Comparison of ENCODE assay signal across 9 cellular contexts in genomic region chr4:26238782-26239647, GRCh38.
DNase-seq lines count a peak whose midpoint lies in the region; ATAC-seq and TF ChIP-seq lines count a peak whose summit lies in the region.
"Had no signal": no experiment of that assay in that cellular context is flagged by ENCODE, and none has a peak within 500 bp of the region (broad histone marks: within the 10 kb centered on the region; RNA-seq: fewer than 3 reads in every experiment).

No MANE protein-coding gene starts in this region.

- no peaks in the 10 kb centered on the region for H3K9me3 Mint-ChIP-seq in natural killer cell treated with Interleukin-12 subunit alpha and Interleukin-12 subunit beta and Interleukin-15 and Interleukin-18, amount 100 ng/mL, for 72 hours
- no peaks in the 10 kb centered on the region for H3K9me3 Mint-ChIP-seq in natural killer cell
- H3K9me3 Mint-ChIP-seq: memory B cell had no signal

- DNase-seq in natural killer cell treated with Interleukin-12 subunit alpha and Interleukin-12 subunit beta and Interleukin-15 and Interleukin-18, amount 100 ng/mL, for 72 hours (ENCODE audit: low spot score): no peak
- no peak for DNase-seq in natural killer cell
- DNase-seq in anterior cingulate cortex (lab: John Stamatoyannopoulos, UW): peak in 32 of 58 donors; percentile 3 to 85 (median 31)
- peak in 1 of 2 donors; percentile 28 for DNase-seq in left colon
- DNase-seq in MV-4-11 (lab: John Stamatoyannopoulos, UW): no peak

- H3K4me1 Mint-ChIP-seq in natural killer cell treated with Interleukin-12 subunit alpha and Interleukin-12 subunit beta and Interleukin-15 and Interleukin-18, amount 100 ng/mL, for 72 hours (ENCODE audit: low read depth in 2 of 2): peaks cover 2 to 26% of the 10 kb centered on the region in 2 donors
- no peaks in the 10 kb centered on the region for H3K4me1 Mint-ChIP-seq in natural killer cell
- H3K4me1 Mint-ChIP-seq: memory B cell had no signal

- TF ChIP-seq CTCF in natural killer cell (IDR thresholded peaks at IDR 0.05): no peak

- H3K27me3 Mint-ChIP-seq in natural killer cell treated with Interleukin-12 subunit alpha and Interleukin-12 subunit beta and Interleukin-15 and Interleukin-18, amount 100 ng/mL, for 72 hours: peaks cover 0 to 6% of the 10 kb centered on the region in 2 donors
- peaks cover 17% of the 10 kb centered on the region in 2 donors for H3K27me3 Mint-ChIP-seq in natural killer cell (ENCODE audit: low read depth in 2 of 2)

- intact Hi-C loops in natural killer cell (cut with micrococcal nuclease) (no loop called here), left colon (cut with DNase I, micrococcal nuclease) (no loop called here)

- no peak for ATAC-seq in natural killer cell treated with Interleukin-12 subunit alpha and Interleukin-12 subunit beta and Interleukin-15 and Interleukin-18, amount 100 ng/mL, for 72 hours
- no peak for ATAC-seq in natural killer cell
- ATAC-seq in left colon: peak; percentile 63
- no peak for ATAC-seq in HG03521 (IDR thresholded peaks at IDR 0.05; ENCODE audit: unreplicated experiment)
- no peak for ATAC-seq in HG02885 (IDR thresholded peaks at IDR 0.05; ENCODE audit: poor library complexity, unreplicated experiment)
- ATAC-seq in GM18505 (IDR thresholded peaks at IDR 0.05; ENCODE audit: unreplicated experiment): no peak

- peak overlapping the region; percentile 28 to 40 for H3K27ac Mint-ChIP-seq in natural killer cell treated with Interleukin-12 subunit alpha and Interleukin-12 subunit beta and Interleukin-15 and Interleukin-18, amount 100 ng/mL, for 72 hours
- H3K27ac Mint-ChIP-seq in natural killer cell: no peak overlapping the region
- H3K27ac Mint-ChIP-seq: memory B cell had no signal

- TF ChIP-seq POLR2A in GM18505 (IDR thresholded peaks at IDR 0.05; ENCODE audit: borderline replicate concordance, extremely low read depth, insufficient read depth, insufficient read length): no peak

- no peaks in the 10 kb centered on the region for H3K36me3 Mint-ChIP-seq in natural killer cell treated with Interleukin-12 subunit alpha and Interleukin-12 subunit beta and Interleukin-15 and Interleukin-18, amount 100 ng/mL, for 72 hours
- H3K36me3 Mint-ChIP-seq in natural killer cell: no peaks in the 10 kb centered on the region

- H3K4me3 Mint-ChIP-seq in natural killer cell treated with Interleukin-12 subunit alpha and Interleukin-12 subunit beta and Interleukin-15 and Interleukin-18, amount 100 ng/mL, for 72 hours: no peak overlapping the region
- H3K4me3 Mint-ChIP-seq in natural killer cell: no peak overlapping the region
- H3K4me3 Mint-ChIP-seq: memory B cell had no signal

Comparison
In these comparisons a context has a peak if more than half of its experiments do, and no peak if none do; other contexts are left out.
1. H3K27ac Mint-ChIP-seq: peak in natural killer cell treated with Interleukin-12 subunit alpha and Interleukin-12 subunit beta and Interleukin-15 and Interleukin-18, amount 100 ng/mL, for 72 hours (2 of 2); none in natural killer cell (0 of 2).
2. DNase-seq: peak in anterior cingulate cortex (32 of 58); none in natural killer cell treated with Interleukin-12 subunit alpha and Interleukin-12 subunit beta and Interleukin-15 and Interleukin-18, amount 100 ng/mL, for 72 hours (single experiment), natural killer cell (single experiment) and MV-4-11 (single experiment).